In the genomic region with DNA sequence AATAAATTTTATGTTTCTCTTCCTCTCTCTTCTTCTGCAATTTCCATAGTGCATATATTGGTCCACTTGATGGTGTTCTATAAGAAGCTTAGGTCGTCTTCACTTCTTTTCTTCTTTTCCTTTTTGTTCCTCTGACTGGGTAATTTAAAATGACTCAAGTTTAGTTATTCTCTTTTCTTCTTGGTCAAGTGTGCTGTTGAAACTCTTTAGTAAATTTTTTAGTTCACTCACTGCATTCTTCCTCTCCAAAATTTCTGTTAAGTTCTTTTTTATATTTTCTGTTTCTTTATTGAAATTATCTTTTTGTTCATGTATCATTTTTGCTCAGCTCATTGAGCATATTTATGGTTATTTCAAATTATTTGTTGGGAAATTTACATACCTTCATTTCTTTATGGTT, we compare ENCODE assay signal across 35 cellular contexts. TPM values are rescaled to one million over a fixed set of nuclear protein-coding genes. Genes with fewer than 3 reads are reported as not detected.
"Had no signal": no experiment of that assay in that cellular context is flagged by ENCODE, and none has a peak within 500 bp of the region (broad histone marks: within the 10 kb centered on the region; RNA-seq: fewer than 3 reads in every experiment).

No MANE protein-coding gene starts in this region.

- FAIRE-seq: astrocyte had no signal

- H3K27ac ChIP-seq: adrenal gland, body of pancreas, brain microvascular endothelial cell, breast epithelium, VCaP had no signal

- ATAC-seq: activated CD8-positive, alpha-beta T cell treated with anti-CD3 and anti-CD28 coated beads for 36 hours; activated naive CD4-positive, alpha-beta T cell treated with anti-CD3 and anti-CD28 coated beads, Interleukin-2, amount 50 U/mL, for 72 hours; activated T-cell treated with anti-CD3 and anti-CD28 coated beads, Interleukin-2, amount 50 U/mL, for 4 hours; activated T-cell treated with anti-CD3 and anti-CD28 coated beads, Interleukin-2, amount 50 U/mL, for 72 hours; activated T-helper 17 cell treated with anti-CD3 and anti-CD28 coated beads, Interleukin-2, amount 50 U/mL, for 72 hours; body of pancreas had no signal

- H3K4me1 ChIP-seq: adrenal gland, body of pancreas, breast epithelium had no signal

- H3K27me3 ChIP-seq: adrenal gland, body of pancreas, brain microvascular endothelial cell, breast epithelium had no signal

- DNase-seq: activated B cell treated with CpG ODN at 0.5 μM for 24 hours; activated CD4-positive, alpha-beta memory T cell treated with anti-CD3 and anti-CD28 coated beads for 36 hours; activated CD4-positive, alpha-beta T cell treated with anti-CD3 and anti-CD28 coated beads for 4 hours; activated CD4-positive, alpha-beta T cell treated with anti-CD3 and anti-CD28 coated beads, Interleukin-2, amount 10 ng/mL, durations not matched to agents 24 days and 14 days; activated CD4-positive, alpha-beta T cell treated with anti-CD3 and anti-CD28 coated beads, Interleukin-2, amount 50 U/mL, for 1 hour; activated CD4-positive, alpha-beta T cell treated with anti-CD3 and anti-CD28 coated beads, Interleukin-2, amount 50 U/mL, for 4 hours; activated CD4-positive, CD25-positive, alpha-beta regulatory T cell treated with anti-CD3 and anti-CD28 coated beads, Interleukin-2, amount 50 U/mL, for 72 hours; activated CD8-positive, alpha-beta memory T cell treated with anti-CD3 and anti-CD28 coated beads, Interleukin-2, amount 50 U/mL, for 4 hours; activated CD8-positive, alpha-beta T cell treated with anti-CD3 and anti-CD28 coated beads for 36 hours; activated effector memory CD4-positive, alpha-beta T cell treated with anti-CD3 and anti-CD28 coated beads, Interleukin-2, amount 50 U/mL, for 16 hours; activated gamma-delta T cell treated with Interleukin-2 at 50 U/mL for 16 hours; activated naive CD4-positive, alpha-beta T cell; activated naive CD4-positive, alpha-beta T cell treated with anti-CD3 and anti-CD28 coated beads for 36 hours; activated naive CD4-positive, alpha-beta T cell treated with anti-CD3 and anti-CD28 coated beads, Interleukin-2, amount 50 U/mL, for 16 hours; activated naive CD8-positive, alpha-beta T cell treated with anti-CD3 and anti-CD28 coated beads for 36 hours; activated T-cell treated with anti-CD3 and anti-CD28 coated beads for 4 hours; activated T-cell treated with anti-CD3 and anti-CD28 coated beads, Interleukin-2, amount 50 U/mL, for 1 hour; activated T-cell treated with anti-CD3 and anti-CD28 coated beads, Interleukin-2, amount 50 U/mL, for 4 hours; activated T-cell treated with anti-CD3 and anti-CD28 coated beads, Interleukin-2, amount 50 U/mL, for 72 hours; adrenal gland; amniotic stem cell; aorta; body of pancreas; brain microvascular endothelial cell; central memory CD4-positive, alpha-beta T cell; T-helper 2 cell; T-helper 9 cell had no signal

- H3K9me3 ChIP-seq: body of pancreas had no signal

- H3K4me3 ChIP-seq: adrenal gland, body of pancreas, breast epithelium had no signal

- H3K36me3 ChIP-seq: adrenal gland, brain microvascular endothelial cell, breast epithelium had no signal

RNA-seq across cellular contexts. Expression of a gene that starts 32.7 kb away (rescaled TPM):
- total RNA-seq: activated B cell treated with CpG ODN at 0.5 μM for 24 hours; activated CD4-positive, alpha-beta memory T cell treated with anti-CD3 and anti-CD28 coated beads for 36 hours; activated CD4-positive, alpha-beta T cell treated with anti-CD3 and anti-CD28 coated beads, Interleukin-2, amount 10 ng/mL, durations not matched to agents 24 days and 14 days; activated CD8-positive, alpha-beta memory T cell treated with anti-CD3 and anti-CD28 coated beads for 36 hours; activated CD8-positive, alpha-beta T cell treated with anti-CD3 and anti-CD28 coated beads for 36 hours; activated naive CD4-positive, alpha-beta T cell treated with anti-CD3 and anti-CD28 coated beads for 36 hours; activated naive CD4-positive, alpha-beta T cell treated with anti-CD3 and anti-CD28 coated beads, Interleukin-2, amount 50 U/mL, for 72 hours; activated naive CD8-positive, alpha-beta T cell treated with anti-CD3 and anti-CD28 coated beads for 36 hours; activated T-cell treated with anti-CD3 and anti-CD28 coated beads, Interleukin-2, amount 50 U/mL, for 4 hours; activated T-cell treated with anti-CD3 and anti-CD28 coated beads, Interleukin-2, amount 50 U/mL, for 72 hours; activated T-helper 1 cell treated with anti-CD3 and anti-CD28 coated beads, Interleukin-12 subunit alpha, Interleukin-12 subunit beta, Interleukin-2, Interleukin-4 antibody, amounts not matched to agents 30 ng/mL and 10 ng/mL and 1 ng/mL, durations not matched to agents 14 hours and 24 hours and 36 hours; activated T-helper 17 cell treated with anti-CD3 and anti-CD28 coated beads, Interleukin-2, amount 50 U/mL, for 72 hours; adrenal gland; aorta; astrocyte; body of pancreas; cardiac septum had no signal
- polyA plus RNA-seq: aorta had no signal
